31 cellular contexts compared by ENCODE assay signal in genomic region chr7:145605963-145606362, GRCh38.
"Had no signal": no experiment of that assay in that cellular context is flagged by ENCODE, and none has a peak within 500 bp of the region (broad histone marks: within the 10 kb centered on the region; RNA-seq: fewer than 3 reads in every experiment).

No MANE protein-coding gene starts in this region.

- H3K4me1 ChIP-seq: adrenal gland, ascending aorta, body of pancreas, breast epithelium had no signal

- H3K27ac ChIP-seq: adrenal gland, ascending aorta, body of pancreas, brain microvascular endothelial cell, breast epithelium, cardiac muscle cell had no signal

- H3K27me3 ChIP-seq: adrenal gland, ascending aorta, body of pancreas, brain microvascular endothelial cell, breast epithelium, cardiac muscle cell had no signal

- H3K9me3 ChIP-seq: adrenal gland, ascending aorta, body of pancreas had no signal

- H3K36me3 ChIP-seq: adrenal gland, ascending aorta, brain microvascular endothelial cell, breast epithelium, cardiac muscle cell had no signal

- DNase-seq: activated effector memory CD4-positive, alpha-beta T cell treated with anti-CD3 and anti-CD28 coated beads, Interleukin-2, amount 50 U/mL, for 16 hours; activated effector memory CD4-positive, alpha-beta T cell treated with Interleukin-2 at 50 U/mL for 16 hours; activated gamma-delta T cell; activated gamma-delta T cell treated with Interleukin-2 at 50 U/mL for 16 hours; activated naive CD4-positive, alpha-beta T cell; activated naive CD4-positive, alpha-beta T cell treated with anti-CD3 and anti-CD28 coated beads for 36 hours; activated naive CD4-positive, alpha-beta T cell treated with anti-CD3 and anti-CD28 coated beads, Interleukin-2, amount 10 ng/mL, durations not matched to agents 7 days and 5 days; activated naive CD4-positive, alpha-beta T cell treated with anti-CD3 and anti-CD28 coated beads, Interleukin-2, amount 50 U/mL, for 16 hours; activated naive CD4-positive, alpha-beta T cell treated with Interleukin-2 at 50 U/mL for 16 hours; activated naive CD8-positive, alpha-beta T cell treated with anti-CD3 and anti-CD28 coated beads for 36 hours; activated naive CD8-positive, alpha-beta T cell treated with anti-CD3 and anti-CD28 coated beads, Interleukin-2, amount 10 ng/mL, durations not matched to agents 7 days and 5 days; activated naive CD8-positive, alpha-beta T cell treated with anti-CD3 and anti-CD28 coated beads, Interleukin-2, amount 50 U/mL, for 24 hours; activated T-cell treated with anti-CD3 and anti-CD28 coated beads, Interleukin-2, amount 50 U/mL, for 24 hours; activated T-cell treated with anti-CD3 and anti-CD28 coated beads, Interleukin-2, amount 50 U/mL, for 4 hours; activated T-cell treated with anti-CD3 and anti-CD28 coated beads, Interleukin-2, amount 50 U/mL, for 48 hours; activated T-cell treated with anti-CD3 and anti-CD28 coated beads, Interleukin-2, amount 50 U/mL, for 72 hours; adrenal gland; amniotic stem cell; amygdala; anterior cingulate cortex; aorta; body of pancreas; brain microvascular endothelial cell; caudate nucleus; central memory CD4-positive, alpha-beta T cell; cerebellar nuclear complex had no signal

- H3K4me3 ChIP-seq: adrenal gland, ascending aorta, body of pancreas, breast epithelium, cardiac muscle cell had no signal

- ATAC-seq: activated naive CD4-positive, alpha-beta T cell treated with anti-CD3 and anti-CD28 coated beads, Interleukin-2, amount 50 U/mL, for 72 hours; activated naive CD8-positive, alpha-beta T cell treated with anti-CD3 and anti-CD28 coated beads, Interleukin-2, amount 50 U/mL, for 24 hours; activated T-cell treated with anti-CD3 and anti-CD28 coated beads, Interleukin-2, amount 50 U/mL, for 4 hours; activated T-cell treated with anti-CD3 and anti-CD28 coated beads, Interleukin-2, amount 50 U/mL, for 72 hours; activated T-helper 17 cell treated with anti-CD3 and anti-CD28 coated beads, Interleukin-2, amount 50 U/mL, for 72 hours; body of pancreas had no signal
